In the genomic region with DNA sequence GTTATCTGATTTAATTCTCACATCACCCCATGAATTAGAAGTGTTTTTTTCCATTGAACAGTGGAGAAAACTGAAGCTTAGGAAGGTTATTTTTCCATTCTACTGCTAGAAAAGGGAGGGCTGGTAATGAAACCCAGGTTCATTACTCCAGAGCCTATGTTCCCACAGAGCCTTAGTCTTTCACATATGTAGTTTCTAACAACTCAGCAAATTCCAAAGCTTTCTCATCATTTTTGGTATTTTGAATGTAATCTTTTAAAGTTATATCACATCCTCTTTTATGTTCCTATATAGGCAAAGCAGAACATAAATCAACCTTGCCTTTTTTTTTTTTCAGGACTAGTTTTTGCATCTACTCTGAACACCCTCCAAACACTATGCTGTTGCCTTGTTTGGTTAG, we compare ENCODE assay signal across 30 cellular contexts.
"Had no signal": no experiment of that assay in that cellular context is flagged by ENCODE, and none has a peak within 500 bp of the region (broad histone marks: within the 10 kb centered on the region; RNA-seq: fewer than 3 reads in every experiment).

No MANE protein-coding gene starts in this region.

- DNase-seq: activated B cell treated with CpG ODN at 0.5 μM for 24 hours; activated CD4-positive, alpha-beta T cell treated with anti-CD3 and anti-CD28 coated beads for 48 hours; activated CD4-positive, alpha-beta T cell treated with anti-CD3 and anti-CD28 coated beads, Interleukin-2, amount 50 U/mL, for 1 hour; activated CD4-positive, alpha-beta T cell treated with anti-CD3 and anti-CD28 coated beads, Interleukin-2, amount 50 U/mL, for 48 hours; activated CD8-positive, alpha-beta memory T cell treated with anti-CD3 and anti-CD28 coated beads for 24 hours; activated CD8-positive, alpha-beta T cell treated with anti-CD3 and anti-CD28 coated beads for 36 hours; activated effector memory CD4-positive, alpha-beta T cell treated with Interleukin-2 at 50 U/mL for 16 hours; activated gamma-delta T cell treated with Interleukin-2 at 50 U/mL for 16 hours; activated naive CD4-positive, alpha-beta T cell treated with anti-CD3 and anti-CD28 coated beads, Interleukin-2, amount 50 U/mL, for 16 hours; activated naive CD4-positive, alpha-beta T cell treated with Interleukin-2 at 50 U/mL for 16 hours; activated T-cell treated with anti-CD3 and anti-CD28 coated beads, Interleukin-2, amount 50 U/mL, for 4 hours; adrenal gland; amygdala; aorta; body of pancreas; dorsolateral prefrontal cortex; effector memory CD8-positive, alpha-beta T cell; erythroblast; foreskin melanocyte; heart right ventricle; T-helper 1 cell; T-helper 17 cell; T1000; WERI-Rb-1 had no signal

- H3K4me1 ChIP-seq: adrenal gland, body of pancreas, esophagus muscularis mucosa, gastroesophageal sphincter, heart right ventricle had no signal

- H3K36me3 ChIP-seq: adrenal gland, cardiac muscle cell, esophagus muscularis mucosa, gastroesophageal sphincter, heart right ventricle, WERI-Rb-1 had no signal

- ATAC-seq: activated CD4-positive, CD25-positive, alpha-beta regulatory T cell treated with anti-CD3 and anti-CD28 coated beads, Interleukin-2, amount 50 U/mL, for 24 hours; activated CD8-positive, alpha-beta T cell treated with anti-CD3 and anti-CD28 coated beads for 36 hours; activated T-cell treated with anti-CD3 and anti-CD28 coated beads, Interleukin-2, amount 50 U/mL, for 4 hours; activated T-helper 17 cell treated with anti-CD3 and anti-CD28 coated beads, Interleukin-2, amount 50 U/mL, for 72 hours; body of pancreas; effector memory CD8-positive, alpha-beta T cell; gastroesophageal sphincter; heart right ventricle; T-helper 17 cell had no signal

- H3K4me3 ChIP-seq: adrenal gland, body of pancreas, cardiac muscle cell, coronary artery, dorsolateral prefrontal cortex, esophagus muscularis mucosa, gastroesophageal sphincter, heart right ventricle had no signal

- H3K27me3 ChIP-seq: adrenal gland, body of pancreas, cardiac muscle cell, dorsolateral prefrontal cortex had no signal

- H3K27ac ChIP-seq: adrenal gland, body of pancreas, cardiac muscle cell, coronary artery, esophagus muscularis mucosa, gastroesophageal sphincter, heart right ventricle, WERI-Rb-1 had no signal

- H3K9me3 ChIP-seq: adrenal gland, body of pancreas, esophagus muscularis mucosa, gastroesophageal sphincter, heart right ventricle had no signal
